In the genomic region with DNA sequence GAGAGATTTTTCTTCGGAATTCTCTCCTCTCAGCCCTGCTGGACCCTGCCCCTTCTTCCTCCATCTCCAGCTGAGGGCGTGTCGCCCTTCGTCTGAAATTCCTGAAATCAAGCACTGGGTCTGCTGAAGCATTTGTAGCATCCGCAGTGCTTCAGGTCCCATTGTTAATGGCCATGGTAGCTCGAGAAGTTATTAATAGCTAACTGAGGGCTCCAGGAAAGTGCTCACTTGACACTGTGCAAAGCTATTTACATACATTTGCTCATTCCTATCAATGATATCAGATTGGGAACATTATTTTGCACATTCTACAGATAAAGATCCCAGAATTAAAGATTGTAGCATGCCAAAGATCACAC, we compare ENCODE assay signal across 8 cellular contexts. TPM values are rescaled to one million over a fixed set of nuclear protein-coding genes. Genes with fewer than 3 reads are reported as not detected.
A peak's percentile ranks its signal among the peaks of the same experiment; 100 is the strongest.
DNase-seq lines count a peak whose midpoint lies in the region; ATAC-seq, FAIRE-seq and TF ChIP-seq lines count a peak whose summit lies in the region.

No MANE protein-coding gene starts in this region.

- peaks cover 2% of the 10 kb centered on the region for H3K79me1 ChIP-seq in neuronal stem cell (ENCODE audit: low read depth, low read length)

- H3K18ac ChIP-seq in neuronal stem cell (ENCODE audit: low read length): peak overlapping the region; percentile 89

- H3K27ac Mint-ChIP-seq in CD8-positive, alpha-beta memory T cell: peak overlapping the region; percentile 90 to 100 (median 94)

- no peak for DNase-seq in CD8-positive, alpha-beta memory T cell
- DNase-seq in Panc1 (ENCODE audit: low read depth, low spot score): peak; percentile 10
- DNase-seq in neuronal stem cell (ENCODE audit: low spot score): no peak
- no peak for DNase-seq in NCI-H2196 treated with DMSO at 0.1 percent for 48 hours (lab: John Stamatoyannopoulos, UW; ENCODE audit: unreplicated experiment)
- DNase-seq in epidermal melanocyte (ENCODE audit: insufficient read length, low spot score): no peak
- no peak for DNase-seq in urothelium cell line (ENCODE audit: low spot score)

- ATAC-seq in GM21619 (IDR thresholded peaks at IDR 0.05; ENCODE audit: unreplicated experiment): peak; percentile 23
- ATAC-seq in Panc1: no peak

- TSS peak; percentile 69 for BruUV-seq in Panc1 (replicated peaks; lab: Mats Ljungman, UMichigan)

- H4K91ac ChIP-seq in neuronal stem cell (ENCODE audit: low read depth, low read length, poor library complexity): no peak overlapping the region

- H3K9me3 Mint-ChIP-seq in CD8-positive, alpha-beta memory T cell: no peaks in the 10 kb centered on the region

- H3K27me3 ChIP-seq in CD8-positive, alpha-beta memory T cell (ENCODE audit: insufficient read depth, low read length, poor library complexity, severe bottlenecking): no peaks in the 10 kb centered on the region
- H3K27me3 ChIP-seq in Panc1 (ENCODE audit: control insufficient read depth, insufficient read depth, low read length) (no peaks in the 10 kb centered on the region), esophagus (ENCODE audit: control insufficient read depth in 1 of 2, insufficient read depth in 2 of 2, low read length in 2 of 2) (no peaks in the 10 kb centered on the region), neuronal stem cell (ENCODE audit: control insufficient read depth in 3 of 3, insufficient read depth in 3 of 3, low read depth in 1 of 3, low read length in 3 of 3) (no peaks in the 10 kb centered on the region)

- peaks cover 0 to 3% of the 10 kb centered on the region in 2 donors for H3K27me3 Mint-ChIP-seq in CD8-positive, alpha-beta memory T cell

- peaks cover 23% of the 10 kb centered on the region for H3K4me1 ChIP-seq in CD8-positive, alpha-beta memory T cell (ENCODE audit: insufficient read depth, low read length)
- H3K4me1 ChIP-seq in Panc1 (ENCODE audit: control insufficient read depth, insufficient read depth, low read length) (no peaks in the 10 kb centered on the region), esophagus (ENCODE audit: control insufficient read depth in 2 of 2, insufficient read depth in 2 of 2, low read length in 1 of 2) (no peaks in the 10 kb centered on the region), neuronal stem cell (ENCODE audit: control insufficient read depth in 2 of 2, insufficient read depth in 1 of 2, low read depth in 1 of 2, low read length in 2 of 2) (peaks cover 0 to 3% of the 10 kb centered on the region in 2 donors)

- POLR2A ChIA-PET in CD8-positive, alpha-beta memory T cell (lab: Charles Lee): interaction anchor here (0.8 to 1.3 kb wide), 2 partner anchors 71 to 79 kb away, joined by 4 to 5 read pairs; partner anchors contain the start of gene DNAJC9
- POLR2A ChIA-PET in Panc1 (lab: Charles Lee): interaction anchor here (0.5 to 1.0 kb wide), 3 partner anchors 70 to 831 kb away, joined by 3 to 7 read pairs (median 3); no protein-coding TSS in a partner anchor

- H2BK12ac ChIP-seq in neuronal stem cell (ENCODE audit: low read length): no peak overlapping the region

- H3K27ac ChIP-seq in CD8-positive, alpha-beta memory T cell (ENCODE audit: low read depth, low read length): peak overlapping the region; percentile 100
- H3K27ac ChIP-seq in Panc1 (ENCODE audit: low read length) (peak overlapping the region; percentile 93), esophagus (ENCODE audit: low read depth in 2 of 2, low read length in 1 of 2) (peak overlapping the region; percentile 92 to 100), neuronal stem cell (replicated peaks; ENCODE audit: low read length) (peak overlapping the region; percentile 60)

- H3K9ac ChIP-seq in neuronal stem cell (ENCODE audit: low read depth, low read length, poor library complexity): peak overlapping the region; percentile 93

- no peak overlapping the region for H3K4ac ChIP-seq in neuronal stem cell (ENCODE audit: low read length)

- H3K4me3 Mint-ChIP-seq in CD8-positive, alpha-beta memory T cell: peak overlapping the region; percentile 99 to 100 (median 100)

- peaks cover 0 to 19% (median 0%) of the 10 kb centered on the region in 3 donors for H3K36me3 Mint-ChIP-seq in CD8-positive, alpha-beta memory T cell

- no peak overlapping the region for H2BK120ac ChIP-seq in neuronal stem cell (ENCODE audit: low read depth, low read length)

- H3K36me3 ChIP-seq in CD8-positive, alpha-beta memory T cell (ENCODE audit: insufficient read depth, low read length): no peaks in the 10 kb centered on the region
- H3K36me3 ChIP-seq in Panc1 (ENCODE audit: control insufficient read depth, insufficient read depth, low read length): peaks cover 4% of the 10 kb centered on the region
- H3K36me3 ChIP-seq in esophagus (ENCODE audit: control insufficient read depth in 2 of 2, insufficient read depth in 2 of 2, low read length in 1 of 2): no peaks in the 10 kb centered on the region
- H3K36me3 ChIP-seq in neuronal stem cell (replicated peaks in 1 of 2; ENCODE audit: control insufficient read depth in 2 of 2, insufficient read depth in 2 of 2, low read length in 2 of 2): peaks cover 0 to 35% of the 10 kb centered on the region in 2 donors

- peak overlapping the region; percentile 99 for H3K23ac ChIP-seq in neuronal stem cell (ENCODE audit: low read depth, low read length, poor library complexity)

- CTCF ChIA-PET in CD8-positive, alpha-beta memory T cell (lab: Charles Lee): interaction anchor here (2.6 to 3.2 kb wide), 2 partner anchors 10 to 72 kb away, joined by 17 to 24 read pairs; partner anchors contain the start of gene P4HA1
- CTCF ChIA-PET in Panc1 (lab: Charles Lee): interaction anchor here (0.7 kb wide), 1 partner anchor 580 kb away, joined by 3 read pairs; no protein-coding TSS in a partner anchor

- peak overlapping the region; percentile 93 for H2AFZ ChIP-seq in neuronal stem cell (ENCODE audit: low read length)

- no peaks in the 10 kb centered on the region for H3K9me3 ChIP-seq in CD8-positive, alpha-beta memory T cell (ENCODE audit: low read length)
- H3K9me3 ChIP-seq in Panc1 (ENCODE audit: control insufficient read depth, insufficient read depth, low read depth, low read length) (no peaks in the 10 kb centered on the region), esophagus (ENCODE audit: control insufficient read depth in 2 of 2, insufficient read depth in 1 of 2, low read depth in 1 of 2, low read length in 1 of 2) (no peaks in the 10 kb centered on the region), neuronal stem cell (replicated peaks in 1 of 2; ENCODE audit: control insufficient read depth in 2 of 2, insufficient read depth in 1 of 2, low read depth in 1 of 2, low read length in 2 of 2) (no peaks in the 10 kb centered on the region)

- no peak overlapping the region for H3K14ac ChIP-seq in neuronal stem cell (ENCODE audit: low read length)

- no peak for FAIRE-seq in urothelium cell line (lab: Jason Lieb, UNC)

- no peak overlapping the region for H2BK5ac ChIP-seq in neuronal stem cell (ENCODE audit: low read length)

- no peak overlapping the region for H2BK15ac ChIP-seq in neuronal stem cell (ENCODE audit: low read length)

- intact Hi-C loops in Panc1 (cut with micrococcal nuclease; ENCODE audit: unreplicated experiment): no loop called here

- TF ChIP-seq CTCF in Panc1 (IDR thresholded peaks at IDR 0.05): no peak

- in situ Hi-C loops in Panc1 (cut with HindIII; ENCODE audit: low pct_unique_long_range_greater_than_20kb, low sequenced_read_pairs): no loop called here

- peak overlapping the region; percentile 65 for H3K4me2 ChIP-seq in neuronal stem cell (ENCODE audit: insufficient read depth, low read length, poor library complexity, severe bottlenecking)

- H2AK5ac ChIP-seq in neuronal stem cell (ENCODE audit: low read depth, low read length): peak overlapping the region; percentile 17

- WGBS in esophagus, 2 donors: 1% methylated on average over 6 of the region's 6 CpGs
- no CpG with 5 or more reads among the region's 6 CpGs for WGBS in neuronal stem cell (ENCODE audit: extremely low coverage in 2 of 2, insufficient read length in 2 of 2, insufficient replicate concordance in 1 of 2), 2 donors

- peak overlapping the region; percentile 100 for H3K4me3 ChIP-seq in CD8-positive, alpha-beta memory T cell (ENCODE audit: low read length)
- H3K4me3 ChIP-seq in Panc1 (ENCODE audit: low read depth in 2 of 2, low read length in 2 of 2) (peak overlapping the region; percentile 74 to 77), esophagus (ENCODE audit: low read depth in 1 of 2, low read length in 2 of 2) (peak overlapping the region; percentile 87 to 98), neuronal stem cell (ENCODE audit: low read length in 2 of 2) (peak overlapping the region; percentile 85 to 96)

- peaks cover 35 to 43% (median 40%) of the 10 kb centered on the region in 3 donors for H3K4me1 Mint-ChIP-seq in CD8-positive, alpha-beta memory T cell

- no peak overlapping the region for H4K8ac ChIP-seq in neuronal stem cell (ENCODE audit: low read depth, low read length)

RNA-seq across cellular contexts. Expression of gene FAM149B1, which starts 0.5 kb away (rescaled TPM):
- total RNA-seq in CD8-positive, alpha-beta memory T cell: 10 to 100 TPM; 13.1 to 13.7 TPM
- 4.7 TPM for polyA plus RNA-seq in CD8-positive, alpha-beta memory T cell
- 20.8 TPM for total RNA-seq in Panc1 (2021; ENCODE audit: unreplicated experiment)
- 16.3 TPM for polyA plus RNA-seq in Panc1 (2012; ENCODE audit: insufficient read length)
- polyA plus RNA-seq in esophagus: 10 to 100 TPM in 1 of 2 donors, 1 to 10 TPM in 1; 9.4 to 21.7 TPM
- 42.3 TPM for polyA plus RNA-seq in neuronal stem cell (2013, experiment 1 of 2)
- polyA plus RNA-seq in neuronal stem cell (2013, experiment 2 of 2): 40.9 TPM

RNA-seq across cellular contexts. Expression of gene ECD, which starts 0.7 kb away (rescaled TPM):
- total RNA-seq in CD8-positive, alpha-beta memory T cell: 10 to 100 TPM; 33.2 to 35.8 TPM
- 24.9 TPM for polyA plus RNA-seq in CD8-positive, alpha-beta memory T cell
- 53.9 TPM for total RNA-seq in Panc1 (2021; ENCODE audit: unreplicated experiment)
- polyA plus RNA-seq in Panc1 (2012; ENCODE audit: insufficient read length): 37.0 TPM
- polyA plus RNA-seq in esophagus: 10 to 100 TPM in 1 of 2 donors, 1 to 10 TPM in 1; 6.7 to 12.7 TPM
- polyA plus RNA-seq in neuronal stem cell (2013, experiment 1 of 2): 14.7 TPM
- polyA plus RNA-seq in neuronal stem cell (2013, experiment 2 of 2): 15.5 TPM

RNA-seq across cellular contexts. Expression of gene NUDT13, which starts 58.2 kb away (rescaled TPM):
- 1 to 10 TPM; 1.7 TPM for total RNA-seq in CD8-positive, alpha-beta memory T cell
- polyA plus RNA-seq in CD8-positive, alpha-beta memory T cell: 0.85 TPM
- 6.1 TPM for total RNA-seq in Panc1 (2021; ENCODE audit: unreplicated experiment)
- 3.2 TPM for polyA plus RNA-seq in Panc1 (2012; ENCODE audit: insufficient read length)
- polyA plus RNA-seq in esophagus: 1 to 10 TPM; 1.3 to 1.8 TPM
- polyA plus RNA-seq in neuronal stem cell (2013, experiment 1 of 2): 0.74 TPM
- 0.58 TPM for polyA plus RNA-seq in neuronal stem cell (2013, experiment 2 of 2)
